ENCODE assay signal across 12 cellular contexts in the genomic region with DNA sequence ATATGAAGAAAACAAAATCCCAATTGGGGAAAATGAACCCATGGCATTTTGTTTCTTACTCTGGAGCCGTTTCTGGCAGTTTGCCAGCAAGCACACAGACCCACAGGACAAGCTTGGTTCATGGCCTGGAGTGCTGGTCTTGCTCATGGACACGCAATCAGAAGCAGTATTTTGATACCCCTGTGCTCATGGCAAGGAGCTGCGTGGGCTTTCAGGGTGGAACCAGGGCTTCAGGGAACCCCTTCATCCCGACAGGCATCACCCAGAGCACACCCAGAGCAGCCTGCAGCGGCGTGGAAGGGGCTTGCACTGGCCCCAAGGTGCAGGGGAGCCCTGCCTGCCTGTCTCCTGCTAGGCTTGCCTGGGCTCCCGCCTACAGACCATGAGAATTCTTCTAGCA.
"Had no signal": no experiment of that assay in that cellular context is flagged by ENCODE, and none has a peak within 500 bp of the region (broad histone marks: within the 10 kb centered on the region; RNA-seq: fewer than 3 reads in every experiment).

No MANE protein-coding gene starts in this region.

- H3K27ac Mint-ChIP-seq: activated CD8-positive, alpha-beta T cell treated with anti-CD3 and anti-CD28 coated beads for 36 hours; activated naive CD8-positive, alpha-beta T cell; nephron progenitor cell; stimulated activated naive CD8-positive, alpha-beta T cell treated with anti-CD3 and anti-CD28 coated beads, Interleukin-15, Interleukin-2, amounts not matched to agents 100 ng/mL and 50 ng/mL, for 24 hours had no signal

- ATAC-seq: activated CD8-positive, alpha-beta T cell treated with anti-CD3 and anti-CD28 coated beads for 36 hours; foreskin keratinocyte had no signal

- DNase-seq: activated CD4-positive, alpha-beta T cell treated with anti-CD3 and anti-CD28 coated beads for 4 hours; activated CD8-positive, alpha-beta T cell treated with anti-CD3 and anti-CD28 coated beads for 36 hours; anterior cingulate cortex; foreskin keratinocyte; mesenchymal stem cell; nephron progenitor cell; stimulated activated CD4-positive, alpha-beta T cell treated with anti-CD3 and anti-CD28 coated beads, Interleukin-15, amount 100 ng/mL, for 24 hours; stimulated activated CD4-positive, alpha-beta T cell treated with anti-CD3 and anti-CD28 coated beads, Interleukin-4, amount 100 ng/mL, for 24 hours; T1000 had no signal

- H3K27me3 Mint-ChIP-seq: activated CD8-positive, alpha-beta T cell treated with anti-CD3 and anti-CD28 coated beads for 36 hours; activated naive CD8-positive, alpha-beta T cell; stimulated activated naive CD8-positive, alpha-beta T cell treated with anti-CD3 and anti-CD28 coated beads, Interleukin-15, Interleukin-2, amounts not matched to agents 100 ng/mL and 50 ng/mL, for 24 hours had no signal

- H3K9me3 ChIP-seq: breast epithelium had no signal

- H3K27ac ChIP-seq: breast epithelium, foreskin keratinocyte had no signal

- H3K4me1 ChIP-seq: breast epithelium, foreskin keratinocyte had no signal

- H3K36me3 ChIP-seq: breast epithelium had no signal

- H3K4me3 Mint-ChIP-seq: activated CD8-positive, alpha-beta T cell treated with anti-CD3 and anti-CD28 coated beads for 36 hours; activated naive CD8-positive, alpha-beta T cell; nephron progenitor cell; stimulated activated naive CD8-positive, alpha-beta T cell treated with anti-CD3 and anti-CD28 coated beads, Interleukin-15, Interleukin-2, amounts not matched to agents 100 ng/mL and 50 ng/mL, for 24 hours had no signal

- H3K4me3 ChIP-seq: breast epithelium had no signal
